Comparison of ENCODE assay signal across 7 cellular contexts in the genomic region with DNA sequence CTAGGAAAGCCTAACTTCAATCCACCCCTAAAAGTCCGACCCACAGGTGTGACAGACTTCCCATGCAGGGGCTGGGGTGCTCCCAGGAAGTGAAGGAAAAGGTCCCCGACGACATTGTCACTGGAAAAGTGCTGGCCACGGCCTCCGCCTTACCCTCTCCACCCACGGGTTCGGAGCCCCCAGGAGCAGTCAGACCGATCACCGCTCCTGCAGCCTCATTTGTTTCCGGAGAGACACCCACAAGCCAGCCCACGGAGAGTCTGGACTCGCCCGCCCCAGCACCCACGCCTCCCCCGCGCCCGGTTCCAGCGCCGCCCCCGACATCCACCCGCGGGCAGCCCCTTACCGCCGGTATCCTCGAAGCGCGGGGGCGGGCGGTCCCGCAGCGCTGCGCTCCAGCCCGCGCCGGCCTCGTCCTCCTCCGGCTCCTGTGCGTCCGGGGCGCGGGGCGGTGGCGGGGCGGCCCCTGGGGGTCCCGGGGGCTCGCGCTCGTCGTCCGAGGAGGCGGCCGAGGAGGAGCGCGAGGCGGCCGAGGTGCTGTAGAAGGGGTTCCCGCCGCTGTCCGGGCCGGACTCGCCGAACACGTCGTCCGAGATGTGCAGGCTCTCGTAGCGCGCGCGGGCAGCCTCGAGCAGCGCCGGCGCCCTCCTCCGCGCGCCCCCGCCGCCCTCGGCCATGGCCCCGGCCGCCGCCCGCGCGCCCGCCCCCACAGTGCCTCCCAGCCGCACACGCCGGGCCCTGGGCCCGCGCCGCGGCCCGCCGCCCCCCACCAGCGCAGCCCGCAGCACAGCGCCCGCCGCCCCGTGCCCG. TPM values are rescaled to one million over a fixed set of nuclear protein-coding genes. Genes with fewer than 3 reads are reported as not detected.
DNase-seq lines count a peak whose midpoint lies in the region; ATAC-seq, FAIRE-seq and TF ChIP-seq lines count a peak whose summit lies in the region.

No MANE protein-coding gene starts in this region.

- H3K4me1 ChIP-seq in KMS-11 (ENCODE audit: low read depth, poor library complexity, severe bottlenecking): no peaks in the 10 kb centered on the region
- H3K4me1 ChIP-seq in endodermal cell (ENCODE audit: control insufficient read depth, insufficient read depth, low read length): peaks cover 3% of the 10 kb centered on the region
- peaks cover 0 to 12% of the 10 kb centered on the region in 2 experiments for H3K4me1 ChIP-seq in trophoblast cell (ENCODE audit: control insufficient read depth in 1 of 2, insufficient read depth in 2 of 2, low read length in 2 of 2)
- peaks cover 0 to 9% of the 10 kb centered on the region in 2 donors for H3K4me1 ChIP-seq in kidney (ENCODE audit: control insufficient read depth in 1 of 2, insufficient read depth in 1 of 2, low read depth in 1 of 2, low read length in 2 of 2)

- no peak overlapping the region for H2BK5ac ChIP-seq in trophoblast cell (ENCODE audit: low read depth, low read length, poor library complexity)

- FAIRE-seq in kidney (lab: Jason Lieb, UNC): no peak

- no peak overlapping the region for H3K23ac ChIP-seq in trophoblast cell (ENCODE audit: low read length)

- no peak overlapping the region for H3K18ac ChIP-seq in trophoblast cell (ENCODE audit: low read length)

- intact Hi-C loops in kidney (cut with DNase I): no loop called here

- H2AK5ac ChIP-seq in trophoblast cell (ENCODE audit: low read length): no peak overlapping the region

- peak overlapping the region; percentile 69 for H3K4me3 Mint-ChIP-seq in endodermal cell

- H3K4me3 ChIP-seq in KMS-11 (IDR thresholded peaks at IDR 0.05; ENCODE audit: insufficient read depth, low read depth, low read length) (no peak overlapping the region), endodermal cell (ENCODE audit: low read length) (peak overlapping the region; percentile 72), trophoblast cell (ENCODE audit: low read depth, low read length) (peak overlapping the region; percentile 63), kidney (ENCODE audit: low read length in 2 of 2) (peak overlapping the region in 1 of 2 donors; percentile 43)

- DNase-seq in endodermal cell: peak; percentile 66
- no peak for DNase-seq in trophoblast cell
- no peak for DNase-seq in activated CD8-positive, alpha-beta memory T cell treated with anti-CD3 and anti-CD28 coated beads, Interleukin-2, amount 50 U/mL, for 4 hours
- DNase-seq in kidney: no peak

- no peaks in the 10 kb centered on the region for H3K79me1 ChIP-seq in trophoblast cell (ENCODE audit: low read length)

- H3K4ac ChIP-seq in trophoblast cell (ENCODE audit: low read depth, low read length): no peak overlapping the region

- H2BK12ac ChIP-seq in trophoblast cell (ENCODE audit: low read length): no peak overlapping the region

- no peak overlapping the region for H2AFZ ChIP-seq in KMS-11 (ENCODE audit: low read depth)
- H2AFZ ChIP-seq in trophoblast cell (ENCODE audit: insufficient read depth, low read length, poor library complexity): no peak overlapping the region

- no peaks in the 10 kb centered on the region for H4K20me1 ChIP-seq in KMS-11 (ENCODE audit: insufficient read depth)

- ATAC-seq in GM19395 (IDR thresholded peaks at IDR 0.05; ENCODE audit: unreplicated experiment): peak; percentile 14
- no peak for ATAC-seq in GM21619 (IDR thresholded peaks at IDR 0.05; ENCODE audit: unreplicated experiment)

- WGBS in endodermal cell (ENCODE audit: insufficient coverage in 1 of 2, insufficient read length in 1 of 2), 2 experiments: 0% methylated on average over 3 to 103 of the region's 103 CpGs
- no CpG with 5 or more reads among the region's 103 CpGs for WGBS in trophoblast cell (ENCODE audit: extremely low coverage, insufficient coverage, insufficient read length)

- peaks cover under 1% of the 10 kb centered on the region for H3K36me3 Mint-ChIP-seq in endodermal cell (ENCODE audit: low read depth)

- no peak overlapping the region for H3K9ac ChIP-seq in KMS-11
- H3K9ac ChIP-seq in endodermal cell (ENCODE audit: extremely low read depth, low read length, poor library complexity, severe bottlenecking): no peak overlapping the region
- no peak overlapping the region for H3K9ac ChIP-seq in trophoblast cell (ENCODE audit: low read length)
- no peak overlapping the region for H3K9ac ChIP-seq in kidney (ENCODE audit: low read length in 2 of 2)

- no peak overlapping the region for H4K12ac ChIP-seq in trophoblast cell (ENCODE audit: low read depth, low read length)

- H3K4me1 Mint-ChIP-seq in endodermal cell: peaks cover 22% of the 10 kb centered on the region

- no peak overlapping the region for H4K8ac ChIP-seq in trophoblast cell (ENCODE audit: low read depth, low read length)

- no peak overlapping the region for H3K14ac ChIP-seq in trophoblast cell (ENCODE audit: low read length)

- no peak overlapping the region for H2BK120ac ChIP-seq in trophoblast cell (ENCODE audit: insufficient read depth, low read length, poor library complexity)

- peaks cover 55% of the 10 kb centered on the region for H3K27me3 Mint-ChIP-seq in endodermal cell (ENCODE audit: insufficient read depth)

- H4K91ac ChIP-seq in trophoblast cell (ENCODE audit: low read depth, low read length): no peak overlapping the region

- H3K79me2 ChIP-seq in KMS-11 (ENCODE audit: insufficient read depth, low read depth): no peaks in the 10 kb centered on the region
- H3K79me2 ChIP-seq in trophoblast cell (ENCODE audit: control insufficient read depth, insufficient read depth, low read length, poor library complexity): no peaks in the 10 kb centered on the region

- H3K36me3 ChIP-seq in KMS-11 (ENCODE audit: insufficient read depth): no peaks in the 10 kb centered on the region
- H3K36me3 ChIP-seq in endodermal cell (ENCODE audit: control insufficient read depth, insufficient read depth, low read length): no peaks in the 10 kb centered on the region
- no peaks in the 10 kb centered on the region for H3K36me3 ChIP-seq in trophoblast cell (ENCODE audit: control insufficient read depth in 1 of 2, insufficient read depth in 2 of 2, low read length in 2 of 2)
- no peaks in the 10 kb centered on the region for H3K36me3 ChIP-seq in kidney (ENCODE audit: control insufficient read depth in 1 of 2, insufficient read depth in 2 of 2, low read length in 2 of 2)

- no peaks in the 10 kb centered on the region for H3K27me3 ChIP-seq in KMS-11 (ENCODE audit: insufficient read depth, low read depth)
- H3K27me3 ChIP-seq in endodermal cell (ENCODE audit: control insufficient read depth, insufficient read depth, low read length, poor library complexity, severe bottlenecking): peaks cover 64% of the 10 kb centered on the region
- peaks cover 22% of the 10 kb centered on the region for H3K27me3 ChIP-seq in trophoblast cell (ENCODE audit: insufficient read depth, low read length)

- TF ChIP-seq CTCF in KMS-11 (conservative IDR thresholded peaks at IDR 0.05; ENCODE audit: low read depth, low read length) (no peak), endodermal cell (conservative IDR thresholded peaks at IDR 0.05) (no peak), kidney (IDR thresholded peaks at IDR 0.05; ENCODE audit: borderline replicate concordance, extremely low read depth, insufficient read depth) (no peak)

- H3K27ac Mint-ChIP-seq in endodermal cell: no peak overlapping the region

- H3K9me3 ChIP-seq in endodermal cell (ENCODE audit: control insufficient read depth, low read length): no peaks in the 10 kb centered on the region
- peaks cover 2% of the 10 kb centered on the region for H3K9me3 ChIP-seq in trophoblast cell (ENCODE audit: insufficient read depth, low read depth, low read length)
- no peaks in the 10 kb centered on the region for H3K9me3 ChIP-seq in kidney (ENCODE audit: control insufficient read depth in 1 of 2, low read length in 2 of 2)

- H3K27ac ChIP-seq in KMS-11: no peak overlapping the region
- no peak overlapping the region for H3K27ac ChIP-seq in endodermal cell (ENCODE audit: low read depth, low read length)
- H3K27ac ChIP-seq in trophoblast cell (ENCODE audit: low read depth, low read length): no peak overlapping the region
- H3K27ac ChIP-seq in kidney (ENCODE audit: low read depth in 2 of 2, low read length in 2 of 2): no peak overlapping the region

- H3K9me3 Mint-ChIP-seq in endodermal cell: peaks cover 1% of the 10 kb centered on the region

- H3K4me2 ChIP-seq in KMS-11 (peak overlapping the region; percentile 43; the same call in 1 of the 2 replicates), trophoblast cell (ENCODE audit: low read length) (peak overlapping the region; percentile 84)

RNA-seq across cellular contexts. Expression of a gene that starts 0.7 kb away (rescaled TPM):
- 1 to 10 TPM; 1.3 to 4.6 TPM for total RNA-seq in endodermal cell
- polyA plus RNA-seq in endodermal cell (2013, experiment 1 of 2): 5.8 TPM
- polyA plus RNA-seq in endodermal cell (2013, experiment 2 of 2): 4.1 TPM
- polyA plus RNA-seq in trophoblast cell (2013): 0.51 and 0.64 TPM in 2 replicates
- 3.7 TPM for total RNA-seq in kidney
- polyA plus RNA-seq in kidney (ENCODE audit: insufficient read depth, low read depth, low replicate concordance): 2.0 TPM
